9 cellular contexts compared by ENCODE assay signal in the genomic region with DNA sequence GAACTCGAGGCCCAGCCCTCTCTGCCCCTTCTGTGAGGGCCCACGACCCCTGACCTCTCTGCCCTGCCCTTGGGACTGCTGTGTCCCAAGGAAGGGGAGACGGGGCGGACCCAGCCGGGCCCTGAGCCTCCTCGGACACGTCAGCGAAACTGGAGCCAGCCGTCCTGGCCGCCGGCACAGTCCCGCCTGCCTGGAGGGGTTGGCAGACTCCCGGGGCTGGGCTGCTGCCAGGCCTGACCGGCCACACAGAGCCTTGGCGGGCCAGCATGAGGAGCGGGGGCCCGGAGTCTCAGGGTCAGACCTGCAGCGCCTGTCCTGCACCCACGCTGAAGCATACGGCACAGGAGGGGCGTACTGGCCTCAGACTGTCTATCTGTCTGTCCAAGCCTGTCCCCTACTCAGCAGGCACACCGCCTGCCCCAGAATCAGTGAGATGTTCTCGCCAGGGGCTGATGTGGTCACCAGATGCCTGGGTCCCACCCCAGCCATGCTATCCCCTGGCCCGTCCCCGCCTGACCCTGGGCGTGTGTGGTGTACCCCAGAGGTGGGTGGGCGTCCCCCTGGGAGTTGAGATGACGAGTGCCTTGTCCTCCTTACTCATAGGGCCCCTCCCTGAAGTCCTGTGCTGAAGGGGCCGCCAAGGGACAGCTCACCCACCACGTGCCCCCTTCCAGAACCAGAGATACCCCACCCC. TPM values are rescaled to one million over a fixed set of nuclear protein-coding genes. Genes with fewer than 3 reads are reported as not detected.
A peak's percentile ranks its signal among the peaks of the same experiment; 100 is the strongest.
DNase-seq lines count a peak whose midpoint lies in the region; ATAC-seq and TF ChIP-seq lines count a peak whose summit lies in the region.
"Had no signal": no experiment of that assay in that cellular context is flagged by ENCODE, and none has a peak within 500 bp of the region (broad histone marks: within the 10 kb centered on the region; RNA-seq: fewer than 3 reads in every experiment).

No MANE protein-coding gene starts in this region.

- H3K36me3 ChIP-seq in CD8-positive, alpha-beta T cell (ENCODE audit: insufficient read depth, low read length), result peaks cover 3% of the 10 kb centered on the region

- H3K27ac Mint-ChIP-seq in CD8-positive, alpha-beta T cell, result no peak overlapping the region

- H3K27me3 ChIP-seq in CD8-positive, alpha-beta T cell (ENCODE audit: insufficient read depth, low read length), result no peaks in the 10 kb centered on the region

- intact Hi-C loops in left ventricle myocardium superior (cut with micrococcal nuclease), result no loop called here
- intact Hi-C loops in posterior vena cava (cut with DNase I), result no loop called here
- intact Hi-C loops in CD8-positive, alpha-beta T cell (cut with DNase I, micrococcal nuclease), result no loop called here

- H3K4me3 Mint-ChIP-seq in CD8-positive, alpha-beta T cell, result no peak overlapping the region

- H3K36me3 Mint-ChIP-seq in CD8-positive, alpha-beta T cell, result peaks cover 16% of the 10 kb centered on the region

- H3K27ac ChIP-seq in CD8-positive, alpha-beta T cell (ENCODE audit: low read depth, low read length), result no peak overlapping the region

- peaks cover 18% of the 10 kb centered on the region for H3K4me1 ChIP-seq in CD8-positive, alpha-beta T cell (ENCODE audit: insufficient read depth, low read length)

- no peaks in the 10 kb centered on the region for H3K27me3 Mint-ChIP-seq in CD8-positive, alpha-beta T cell (ENCODE audit: low read depth)

- H3K9me3 ChIP-seq in CD8-positive, alpha-beta T cell (ENCODE audit: low read length), result no peaks in the 10 kb centered on the region

- CTCF ChIA-PET in CD8-positive, alpha-beta T cell (lab: Charles Lee), result interaction anchor here (0.6 to 2.8 kb wide), 2 partner anchors 17 to 27 kb away, joined by 3 to 11 read pairs; no protein-coding TSS in a partner anchor

- H3K4me3 ChIP-seq in CD8-positive, alpha-beta T cell (ENCODE audit: low read depth, low read length), result no peak overlapping the region

- DNase-seq in C1 segment of cervical spinal cord (lab: John Stamatoyannopoulos, UW) (peak in 13 of 14 donors; percentile 29 to 89 (median 73)), anterior cingulate cortex (lab: John Stamatoyannopoulos, UW) (peak in 55 of 58 donors; percentile 28 to 91 (median 75)), left ventricle myocardium superior (peak; percentile 96), posterior vena cava (ENCODE audit: low spot score) (peak; percentile 97), ecto neural progenitor cell (ENCODE audit: low spot score) (no peak), NCI-H345 treated with DMSO at 0.1 percent for 48 hours (lab: John Stamatoyannopoulos, UW; ENCODE audit: unreplicated experiment) (no peak)
- DNase-seq in CD8-positive, alpha-beta T cell, result no peak
- DNase-seq: SW 1271 had no signal

- ATAC-seq in left ventricle myocardium superior (peak; percentile 76), GM18909 (IDR thresholded peaks at IDR 0.05; ENCODE audit: poor library complexity, unreplicated experiment) (no peak)
- no peak for ATAC-seq in CD8-positive, alpha-beta T cell

- peaks cover 25% of the 10 kb centered on the region for H3K4me1 Mint-ChIP-seq in CD8-positive, alpha-beta T cell (ENCODE audit: low read depth)

- TF ChIP-seq CTCF in CD8-positive, alpha-beta T cell (IDR thresholded peaks at IDR 0.05), result no peak

- POLR2A ChIA-PET in CD8-positive, alpha-beta T cell (lab: Charles Lee), result no interaction called here

- H3K9me3 Mint-ChIP-seq in CD8-positive, alpha-beta T cell, result no peaks in the 10 kb centered on the region

RNA-seq across cellular contexts. Expression of gene VASN, which starts 4.6 kb away (rescaled TPM):
- total RNA-seq in left ventricle myocardium superior (4.3 TPM), posterior vena cava (10 to 100 TPM; 67.1 to 89.3 TPM)
- total RNA-seq in CD8-positive, alpha-beta T cell, result under 1 TPM; 0.57 to 0.83 TPM

RNA-seq across cellular contexts. Expression of gene PAM16, which starts 25.2 kb away (rescaled TPM):
- total RNA-seq in left ventricle myocardium superior (70.0 TPM), posterior vena cava (10 to 100 TPM; 25.3 to 28.8 TPM)
- total RNA-seq in CD8-positive, alpha-beta T cell, result 10 to 100 TPM; 30.9 to 31.4 TPM

RNA-seq across cellular contexts. Expression of gene CORO7, which starts 40.1 kb away (rescaled TPM):
- 10.1 TPM for total RNA-seq in left ventricle myocardium superior
- 10 to 100 TPM; 28.5 to 29.5 TPM for total RNA-seq in posterior vena cava
- 100 to 1,000 TPM; 950 to 991 TPM for total RNA-seq in CD8-positive, alpha-beta T cell

RNA-seq across cellular contexts. Expression of gene DNAJA3, which starts 49.4 kb away (rescaled TPM):
- total RNA-seq in left ventricle myocardium superior (83.9 TPM), posterior vena cava (10 to 100 TPM; 22.4 to 23.6 TPM)
- total RNA-seq in CD8-positive, alpha-beta T cell, result 10 to 100 TPM; 13.8 to 17.4 TPM

Comparison
In these comparisons a context has a peak if more than half of its experiments do, and no peak if none do; other contexts are left out.
1. DNase-seq: peak in C1 segment of cervical spinal cord (13 of 14), anterior cingulate cortex (55 of 58), left ventricle myocardium superior (single experiment) and posterior vena cava (single experiment); none in ecto neural progenitor cell (single experiment), CD8-positive, alpha-beta T cell (0 of 7) and NCI-H345 treated with DMSO at 0.1 percent for 48 hours (single experiment).
2. RNA of gene VASN, which starts 4.6 kb away (total RNA-seq): 67.1 to 89.3 TPM in posterior vena cava; 4.3 TPM in left ventricle myocardium superior (single experiment) and 0.57 to 0.83 TPM in CD8-positive, alpha-beta T cell; every median in the first group is over 10 times any median in the second.
3. RNA of gene CORO7, which starts 40.1 kb away (total RNA-seq): 950 to 991 TPM in CD8-positive, alpha-beta T cell; 28.5 to 29.5 TPM in posterior vena cava and 10.1 TPM in left ventricle myocardium superior (single experiment); every median in the first group is over 10 times any median in the second.